Comparison of ENCODE assay signal across 8 cellular contexts in genomic region chr22:20916916-20917810, GRCh38.
DNase-seq lines count a peak whose midpoint lies in the region; ATAC-seq and TF ChIP-seq lines count a peak whose summit lies in the region.

Gene CRKL (plus strand): TSS chr22:20917407. CDS start chr22:20917935, 528 bp downstream.

- TF ChIP-seq CTCF in AG10803 (conservative IDR thresholded peaks at IDR 0.05; ENCODE audit: low read length) = peak; percentile 82

- peak; percentile 91 for ATAC-seq in GM19023 (IDR thresholded peaks at IDR 0.05; ENCODE audit: unreplicated experiment)
- ATAC-seq in HG03280 (IDR thresholded peaks at IDR 0.05; ENCODE audit: unreplicated experiment) = peak; percentile 95

- peak within 1 kb of the TSS; percentile 94 for H3K4me3 ChIP-seq in AG10803 (ENCODE audit: low read length)

- DNase-seq in AG10803 (ENCODE audit: low read depth) (peak; percentile 96), NCI-H345 (lab: John Stamatoyannopoulos, UW) (peak; percentile 93), islet precursor cell (peak; percentile 99)
- peak; percentile 82 to 95 (median 89) for DNase-seq in activated CD4-positive, CD25-positive, alpha-beta regulatory T cell (lab: John Stamatoyannopoulos, UW)
- peak; percentile 95 for DNase-seq in central memory CD4-positive, alpha-beta T cell
- DNase-seq in stimulated activated CD4-positive, alpha-beta T cell treated with anti-CD3 and anti-CD28 coated beads, Interleukin-12 subunit alpha, Interleukin-12 subunit beta, amount 100 ng/mL, for 48 hours (ENCODE audit: low read depth in 2 of 3, low spot score in 1 of 3) = peak; percentile 90 to 96 (median 93)

Comparison
In these comparisons a context has a peak if more than half of its experiments do, and no peak if none do; other contexts are left out.
1. Peak in every context shown above with its lines: DNase-seq, ATAC-seq and H3K4me3 ChIP-seq.